ENCODE assay signal across 8 cellular contexts in genomic region chr17:61926831-61927210, GRCh38. TPM values are rescaled to one million over a fixed set of nuclear protein-coding genes. Genes with fewer than 3 reads are reported as not detected.
DNase-seq lines count a peak whose midpoint lies in the region; ATAC-seq and TF ChIP-seq lines count a peak whose summit lies in the region.

No MANE protein-coding gene starts in this region.

- POLR2A ChIA-PET in BJ (lab: Charles Lee) = no interaction called here

- ATAC-seq in aorta (ENCODE audit: low FRiP score) (peak; percentile 49), HG03439 (IDR thresholded peaks at IDR 0.05; ENCODE audit: unreplicated experiment) (no peak)

- H3K9me3 ChIP-seq in mesodermal cell (ENCODE audit: control insufficient read depth, low read length) (no peaks in the 10 kb centered on the region), aorta (ENCODE audit: control insufficient read depth, low read length) (no peaks in the 10 kb centered on the region)

- TF ChIP-seq CTCF in BJ (IDR thresholded peaks at IDR 0.05; ENCODE audit: insufficient read depth, low read depth, low read length) = no peak
- no peak for TF ChIP-seq CTCF in cardiac fibroblast (IDR thresholded peaks at IDR 0.05; ENCODE audit: low read depth, low read length)

- H3K4me3 ChIP-seq in BJ (ENCODE audit: low read depth, low read length) (peak overlapping the region; percentile 68), cardiac fibroblast (replicated peaks in 1 of 2; ENCODE audit: low read depth in 2 of 2, low read length in 2 of 2) (peak overlapping the region; percentile 76 to 81), mesodermal cell (ENCODE audit: extremely low read depth, insufficient read depth, low read length, poor library complexity, severe bottlenecking) (peak overlapping the region; percentile 84), aorta (ENCODE audit: low read length in 2 of 2) (peak overlapping the region; percentile 60 to 67)

- 20 to 42% methylated on average over 1 to 3 of the region's 4 CpGs for WGBS in mesodermal cell (ENCODE audit: insufficient coverage in 2 of 2), 2 experiments
- 1% methylated on average over 4 of the region's 4 CpGs for WGBS in aorta, 2 donors

- no peak for DNase-seq in BJ (ENCODE audit: low read depth)
- peak; percentile 8 for DNase-seq in HS-5 (ENCODE audit: low read depth)
- DNase-seq in cardiac fibroblast (ENCODE audit: low read depth in 2 of 2) = peak in 1 of 2 donors; percentile 10
- no peak for DNase-seq in aorta
- DNase-seq in posterior vena cava (ENCODE audit: low spot score) = no peak
- DNase-seq in NCI-H524 (lab: John Stamatoyannopoulos, UW) = no peak

- H3K27me3 ChIP-seq in BJ (ENCODE audit: control insufficient read depth, insufficient read depth, low read length) (no peaks in the 10 kb centered on the region), aorta (ENCODE audit: control insufficient read depth in 1 of 2, insufficient read depth in 2 of 2, low read length in 1 of 2) (no peaks in the 10 kb centered on the region)

- intact Hi-C loops in aorta (cut with DNase I) = loop anchor here (10.0 kb wide), 1 partner anchor 138 kb away; the partner anchor contains the start of gene MED13 (in 2 of the 2)
- intact Hi-C loops in posterior vena cava (cut with DNase I) = loop anchor here in 1 of 2 donors (10.0 kb wide), 1 partner anchor 138 kb away; the partner anchor contains the start of gene MED13

- H3K27ac ChIP-seq in mesodermal cell (ENCODE audit: low read depth, low read length, severe bottlenecking) (peak overlapping the region; percentile 77), aorta (ENCODE audit: low read depth in 1 of 2, low read length in 2 of 2) (peak overlapping the region; percentile 85 to 95)

- H3K36me3 ChIP-seq in BJ (ENCODE audit: control insufficient read depth, insufficient read depth, low read length) (peaks cover 2% of the 10 kb centered on the region; the same call in 1 of the 2 replicates), mesodermal cell (ENCODE audit: control insufficient read depth, insufficient read depth, low read length) (peaks cover 22% of the 10 kb centered on the region), aorta (ENCODE audit: control insufficient read depth in 1 of 2, insufficient read depth in 2 of 2, low read length in 1 of 2) (no peaks in the 10 kb centered on the region)

- CTCF ChIA-PET in BJ (lab: Yijun Ruan, JAX) = no interaction called here

- H3K4me1 ChIP-seq in mesodermal cell (ENCODE audit: control insufficient read depth, insufficient read depth, low read length, poor library complexity, severe bottlenecking) (no peaks in the 10 kb centered on the region), aorta (ENCODE audit: control insufficient read depth in 1 of 2, insufficient read depth in 2 of 2, low read length in 2 of 2) (no peaks in the 10 kb centered on the region)

RNA-seq across cellular contexts. Expression of gene INTS2, which starts 1.0 kb away (rescaled TPM):
- 3.5 and 6.7 TPM in 2 replicates for polyA plus RNA-seq in BJ (2011; rRNA removed)
- 6.1 and 7.4 TPM in 2 replicates for polyA minus RNA-seq in BJ (2011; rRNA and poly(A)+ RNA removed)
- polyA plus RNA-seq in mesodermal cell (2013, experiment 1 of 2) = 11.0 TPM
- polyA plus RNA-seq in mesodermal cell (2013, experiment 2 of 2) = 11.0 TPM
- total RNA-seq in aorta = 10 to 100 TPM; 11.9 to 14.5 TPM
- polyA plus RNA-seq in aorta = 1 to 10 TPM; 1.8 to 1.9 TPM
- total RNA-seq in posterior vena cava = 10 to 100 TPM; 11.8 to 13.2 TPM
